Comparison of ENCODE assay signal across 17 cellular contexts in the genomic region with DNA sequence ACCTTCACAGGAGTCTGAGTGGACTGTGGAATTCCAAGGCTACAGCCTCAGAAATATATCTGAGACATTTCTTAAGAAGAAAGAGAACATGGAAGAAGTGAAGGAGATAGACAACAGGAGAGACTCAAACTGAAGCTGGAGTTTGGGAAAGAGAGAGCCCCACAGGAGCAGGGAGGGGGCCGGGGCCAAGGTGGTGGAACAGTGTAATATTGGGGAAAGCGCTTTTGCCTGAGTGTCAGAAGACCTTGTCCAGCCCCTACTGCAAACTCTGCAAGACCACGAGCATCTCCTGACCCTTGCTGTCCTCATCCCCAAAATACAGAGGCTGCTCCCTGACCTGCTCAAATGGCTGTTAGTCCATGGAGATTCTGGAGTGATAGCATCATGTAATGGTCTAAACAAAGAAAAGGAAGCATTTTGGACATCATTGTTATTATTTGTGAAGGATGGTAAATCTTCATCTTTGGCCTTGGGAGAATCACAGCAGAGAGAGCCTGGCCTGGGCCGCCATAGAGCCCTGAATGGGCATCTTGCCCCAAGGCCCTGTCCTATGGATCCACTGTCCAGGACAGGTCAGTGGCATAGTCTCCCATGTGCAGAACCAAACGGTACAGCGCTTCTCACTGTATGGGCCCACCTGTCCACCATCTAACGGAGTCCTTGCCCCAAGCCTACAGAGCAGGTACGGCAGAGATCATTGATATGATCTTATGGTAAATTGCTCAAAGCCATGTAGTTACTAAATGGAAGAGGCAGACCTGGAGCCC.
DNase-seq lines count a peak whose midpoint lies in the region; ATAC-seq and TF ChIP-seq lines count a peak whose summit lies in the region.
"Had no signal": no experiment of that assay in that cellular context is flagged by ENCODE, and none has a peak within 500 bp of the region (broad histone marks: within the 10 kb centered on the region; RNA-seq: fewer than 3 reads in every experiment).

No MANE protein-coding gene starts in this region.

- H3K4ac ChIP-seq in trophoblast cell (ENCODE audit: low read depth, low read length): no peak overlapping the region

- H3K14ac ChIP-seq in trophoblast cell (ENCODE audit: low read length): no peak overlapping the region

- H4K91ac ChIP-seq in trophoblast cell (ENCODE audit: low read depth, low read length): no peak overlapping the region

- DNase-seq in right atrium auricular region (ENCODE audit: low spot score): peak; percentile 9
- no peak for DNase-seq in Right ventricle myocardium inferior (ENCODE audit: missing footprints)
- DNase-seq in islet precursor cell: peak; percentile 29
- no peak for DNase-seq in trophoblast cell
- peak; percentile 49 to 81 for DNase-seq in vagina (ENCODE audit: extremely low spot score in 2 of 2)
- no peak for DNase-seq in GM23248
- no peak for DNase-seq in nephron progenitor cell
- DNase-seq: Karpas-422, MV-4-11, NCI-H1694, NCI-H2081, NCI-H2171, NCI-H524 treated with DMSO at 0.1 percent for 48 hours, Right ventricle myocardium superior had no signal

- H3K4me3 Mint-ChIP-seq in nephron progenitor cell: no peak overlapping the region
- H3K4me3 Mint-ChIP-seq: B cell, CD14-positive monocyte had no signal

- H4K20me1 ChIP-seq in GM23248 (ENCODE audit: insufficient read depth): no peaks in the 10 kb centered on the region

- H3K36me3 ChIP-seq in right atrium auricular region: no peaks in the 10 kb centered on the region
- H3K36me3 ChIP-seq in trophoblast cell (ENCODE audit: control insufficient read depth in 1 of 2, insufficient read depth in 2 of 2, low read length in 2 of 2): no peaks in the 10 kb centered on the region
- no peaks in the 10 kb centered on the region for H3K36me3 ChIP-seq in vagina
- H3K36me3 ChIP-seq in GM23248 (ENCODE audit: low read depth): no peaks in the 10 kb centered on the region

- H3K4me2 ChIP-seq in trophoblast cell (ENCODE audit: low read length) (no peak overlapping the region), GM23248 (ENCODE audit: unreplicated experiment) (no peak overlapping the region)

- H2BK12ac ChIP-seq in trophoblast cell (ENCODE audit: low read length): no peak overlapping the region

- TF ChIP-seq POLR2A in vagina (IDR thresholded peaks at IDR 0.05): no peak

- WGBS in trophoblast cell (ENCODE audit: extremely low coverage, insufficient coverage, insufficient read length): no CpG with 5 or more reads among the region's 8 CpGs
- 40 to 41% methylated on average over 8 of the region's 8 CpGs for WGBS in GM23248 (ENCODE audit: low coverage in 1 of 2, low lambda C conversion rate in 2 of 2, missing lambda C conversion rate in 2 of 2), 2 experiments

- H3K9ac ChIP-seq in trophoblast cell (ENCODE audit: low read length) (no peak overlapping the region), GM23248 (no peak overlapping the region)

- no peaks in the 10 kb centered on the region for H3F3A ChIP-seq in GM23248 (ENCODE audit: insufficient read depth)

- no peaks in the 10 kb centered on the region for H3K27me3 ChIP-seq in right atrium auricular region
- H3K27me3 ChIP-seq in trophoblast cell (ENCODE audit: insufficient read depth, low read length): no peaks in the 10 kb centered on the region
- no peaks in the 10 kb centered on the region for H3K27me3 ChIP-seq in vagina
- no peaks in the 10 kb centered on the region for H3K27me3 ChIP-seq in GM23248 (replicated peaks; ENCODE audit: insufficient read depth)

- ATAC-seq in Right ventricle myocardium inferior (no peak), HG03139 (IDR thresholded peaks at IDR 0.05; ENCODE audit: unreplicated experiment) (no peak)

- no peak overlapping the region for H3K27ac Mint-ChIP-seq in nephron progenitor cell
- H3K27ac Mint-ChIP-seq: B cell had no signal

- H2BK120ac ChIP-seq in trophoblast cell (ENCODE audit: insufficient read depth, low read length, poor library complexity): no peak overlapping the region

- intact Hi-C loops in Right ventricle myocardium inferior (cut with DNase I) (loop anchor here (10.0 kb wide), 1 partner anchor 89 kb away; no protein-coding TSS in a partner anchor), vagina (cut with DNase I) (no loop called here)

- H2AFZ ChIP-seq in trophoblast cell (ENCODE audit: insufficient read depth, low read length, poor library complexity) (no peak overlapping the region), GM23248 (no peak overlapping the region)

- no peaks in the 10 kb centered on the region for H3K9me2 ChIP-seq in GM23248 (ENCODE audit: insufficient read depth)

- no peak overlapping the region for H4K8ac ChIP-seq in trophoblast cell (ENCODE audit: low read depth, low read length)

- in situ Hi-C loops in GM23248 (cut with MboI): no loop called here

- H3K79me2 ChIP-seq in trophoblast cell (ENCODE audit: control insufficient read depth, insufficient read depth, low read length, poor library complexity): no peaks in the 10 kb centered on the region
- no peaks in the 10 kb centered on the region for H3K79me2 ChIP-seq in GM23248 (ENCODE audit: insufficient read depth)

- H3K4me1 Mint-ChIP-seq in nephron progenitor cell: peaks cover 44% of the 10 kb centered on the region
- H3K4me1 Mint-ChIP-seq: B cell, CD14-positive monocyte had no signal

- no peak overlapping the region for H4K12ac ChIP-seq in trophoblast cell (ENCODE audit: low read depth, low read length)

- H3K4me1 ChIP-seq in right atrium auricular region (no peaks in the 10 kb centered on the region), trophoblast cell (ENCODE audit: control insufficient read depth in 1 of 2, insufficient read depth in 2 of 2, low read length in 2 of 2) (peaks cover 5% of the 10 kb centered on the region in 2 experiments), vagina (peaks cover 20% of the 10 kb centered on the region), GM23248 (ENCODE audit: insufficient read depth) (no peaks in the 10 kb centered on the region)

- H3K9me3 ChIP-seq in right atrium auricular region: no peaks in the 10 kb centered on the region
- H3K9me3 ChIP-seq in trophoblast cell (ENCODE audit: insufficient read depth, low read depth, low read length): peaks cover 3% of the 10 kb centered on the region
- H3K9me3 ChIP-seq in vagina: no peaks in the 10 kb centered on the region
- H3K9me3 ChIP-seq in GM23248 (ENCODE audit: low read depth): no peaks in the 10 kb centered on the region

- H3K4me3 ChIP-seq in right atrium auricular region (no peak overlapping the region), trophoblast cell (ENCODE audit: low read depth, low read length) (peak overlapping the region; percentile 42), vagina (no peak overlapping the region), GM23248 (no peak overlapping the region)

- peaks cover 41% of the 10 kb centered on the region for H3K27me3 Mint-ChIP-seq in nephron progenitor cell (ENCODE audit: low read depth, poor library complexity)

- H3K23ac ChIP-seq in trophoblast cell (ENCODE audit: low read length): no peak overlapping the region

- H2BK5ac ChIP-seq in trophoblast cell (ENCODE audit: low read depth, low read length, poor library complexity): no peak overlapping the region

- H3K27ac ChIP-seq in right atrium auricular region (no peak overlapping the region), trophoblast cell (ENCODE audit: low read depth, low read length) (no peak overlapping the region), vagina (peak overlapping the region; percentile 57), GM23248 (no peak overlapping the region)

- no peak for TF ChIP-seq CTCF in right atrium auricular region (IDR thresholded peaks at IDR 0.05)
- TF ChIP-seq CTCF in vagina (IDR thresholded peaks at IDR 0.05): no peak
- TF ChIP-seq CTCF in nephron progenitor cell (IDR thresholded peaks at IDR 0.05): no peak

- H3K18ac ChIP-seq in trophoblast cell (ENCODE audit: low read length): no peak overlapping the region

- H2AK5ac ChIP-seq in trophoblast cell (ENCODE audit: low read length): no peak overlapping the region

- no peaks in the 10 kb centered on the region for H3K79me1 ChIP-seq in trophoblast cell (ENCODE audit: low read length)

- H3K9me3 Mint-ChIP-seq in nephron progenitor cell: no peaks in the 10 kb centered on the region

- no peaks in the 10 kb centered on the region for H3K36me3 Mint-ChIP-seq in nephron progenitor cell (ENCODE audit: low read depth)
- H3K36me3 Mint-ChIP-seq: CD14-positive monocyte had no signal

Comparison
In these comparisons a context has a peak if more than half of its experiments do, and no peak if none do; other contexts are left out.
1. DNase-seq: peak in right atrium auricular region (single experiment), islet precursor cell (single experiment) and vagina (2 of 2); none in Right ventricle myocardium inferior (single experiment), trophoblast cell (0 of 2), GM23248 (single experiment) and nephron progenitor cell (single experiment).